In genomic region chr12:49044660-49045059, GRCh38 we compare ENCODE assay signal across 1 cellular context.
TF ChIP-seq lines count a peak whose summit lies in the region.

No MANE protein-coding gene starts in this region.

TF ChIP-seq in HepG2, 621 proteins besides CTCF, POLR2A, EP300 and RAD21:
- TF ChIP-seq AGO2 (optimal IDR thresholded peaks at IDR 0.05; ENCODE audit: low read depth, low read length) (peak; percentile 3), ZNF121 (CRISPR knock-in tag; IDR thresholded peaks at IDR 0.05) (no peak), REXO4 (CRISPR knock-in tag; IDR thresholded peaks at IDR 0.05; ENCODE audit: borderline replicate concordance) (no peak)
